In the genomic region with DNA sequence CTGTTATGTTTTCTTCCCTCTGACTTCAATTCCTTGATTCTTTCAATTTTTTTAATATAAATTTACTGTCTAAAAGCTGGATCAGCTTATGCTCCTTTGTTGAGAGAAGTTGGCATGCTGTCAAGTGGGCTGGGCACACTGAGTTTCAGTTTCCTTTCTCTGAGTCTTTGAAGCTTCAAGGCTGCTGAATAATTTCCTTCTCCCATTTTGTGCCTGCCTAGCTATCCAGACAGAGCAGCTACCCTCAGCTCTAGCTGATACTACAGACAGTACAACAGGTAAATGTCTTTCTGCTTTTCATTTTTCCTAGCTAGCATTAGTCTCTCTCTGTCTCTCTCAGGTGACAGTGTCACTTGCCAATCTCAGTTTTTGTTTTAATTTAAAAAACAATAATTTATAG, we compare ENCODE assay signal across 8 cellular contexts. TPM values are rescaled to one million over a fixed set of nuclear protein-coding genes. Genes with fewer than 3 reads are reported as not detected.
DNase-seq lines count a peak whose midpoint lies in the region; ATAC-seq and TF ChIP-seq lines count a peak whose summit lies in the region.

A gene with protein sequence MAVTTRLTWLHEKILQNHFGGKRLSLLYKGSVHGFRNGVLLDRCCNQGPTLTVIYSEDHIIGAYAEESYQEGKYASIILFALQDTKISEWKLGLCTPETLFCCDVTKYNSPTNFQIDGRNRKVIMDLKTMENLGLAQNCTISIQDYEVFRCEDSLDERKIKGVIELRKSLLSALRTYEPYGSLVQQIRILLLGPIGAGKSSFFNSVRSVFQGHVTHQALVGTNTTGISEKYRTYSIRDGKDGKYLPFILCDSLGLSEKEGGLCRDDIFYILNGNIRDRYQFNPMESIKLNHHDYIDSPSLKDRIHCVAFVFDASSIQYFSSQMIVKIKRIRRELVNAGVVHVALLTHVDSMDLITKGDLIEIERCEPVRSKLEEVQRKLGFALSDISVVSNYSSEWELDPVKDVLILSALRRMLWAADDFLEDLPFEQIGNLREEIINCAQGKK (plus strand): TSS at position 204 of the 400 bp plus-strand sequence. CDS start 365 bp downstream, outside the sequence.

- peak; percentile 83 for ATAC-seq in GM21390 (IDR thresholded peaks at IDR 0.05; ENCODE audit: unreplicated experiment)

- peak within 1 kb of the TSS; percentile 21; the same call in 1 of the 2 replicates for H3K4me3 ChIP-seq in Jurkat, Clone E6-1 (ENCODE audit: low read length)

- peaks cover 23% of the 10 kb centered on the region for H3K4me1 Mint-ChIP-seq in chondrocyte (ENCODE audit: low read depth)

- H3K4me3 Mint-ChIP-seq in chondrocyte (ENCODE audit: unreplicated experiment) = peak within 1 kb of the TSS; percentile 43

- H3K36me3 Mint-ChIP-seq in chondrocyte (ENCODE audit: low read depth) = no peaks in the 10 kb centered on the region

- no peaks in the 10 kb centered on the region for H3K9me3 Mint-ChIP-seq in chondrocyte (ENCODE audit: low read depth)

- in situ Hi-C loops in Caki2 (cut with HindIII; ENCODE audit: low pct_unique_long_range_greater_than_20kb, low sequenced_read_pairs) = no loop called here

- H3K27me3 Mint-ChIP-seq in chondrocyte (ENCODE audit: low read depth) = no peaks in the 10 kb centered on the region

- H3K27ac Mint-ChIP-seq in chondrocyte (ENCODE audit: unreplicated experiment) = peak within 1 kb of the TSS; percentile 84

- no peak for TF ChIP-seq CTCF in chondrocyte (IDR thresholded peaks at IDR 0.05)

- DNase-seq in Caki2 (ENCODE audit: low read depth) (peak; percentile 42), chondrocyte (ENCODE audit: low spot score) (no peak), medulla oblongata (ENCODE audit: extremely low spot score) (peak; percentile 96), SIG-M5 treated with dmso at 0.1 percent for 504 hours (lab: John Stamatoyannopoulos, UW; ENCODE audit: unreplicated experiment) (no peak)
- peak; percentile 78 for DNase-seq in Jurkat, Clone E6-1 (ENCODE audit: low read depth, low spot score)
- peak; percentile 45 for DNase-seq in activated CD4-positive, CD25-positive, alpha-beta regulatory T cell treated with anti-CD3 and anti-CD28 coated beads, Interleukin-2, amount 50 U/mL, for 72 hours
- peak; percentile 32 to 36 for DNase-seq in stimulated activated CD8-positive, alpha-beta memory T cell treated with anti-CD3 and anti-CD28 coated beads, Interleukin-15, amount 100 ng/mL, for 48 hours (ENCODE audit: low read depth in 2 of 2)

RNA-seq across cellular contexts. Expression of the gene that starts here (rescaled TPM):
- total RNA-seq in Caki2 (2014; rRNA removed; shearing (Covaris generic); ENCODE audit: low replicate concordance) = 19.4 and 23.8 TPM in 2 replicates
- polyA plus RNA-seq in Jurkat, Clone E6-1 (2012; ENCODE audit: insufficient read depth, insufficient read length) = not detected
- 6.6 to 35.4 TPM (median 7.4 TPM) in 3 replicates for total RNA-seq in chondrocyte

Comparison
In these comparisons a context has a peak if more than half of its experiments do, and no peak if none do; other contexts are left out.
1. DNase-seq: peak in Caki2 (single experiment), Jurkat, Clone E6-1 (single experiment), activated CD4-positive, CD25-positive, alpha-beta regulatory T cell treated with anti-CD3 and anti-CD28 coated beads, Interleukin-2, amount 50 U/mL, for 72 hours (single experiment), medulla oblongata (single experiment) and stimulated activated CD8-positive, alpha-beta memory T cell treated with anti-CD3 and anti-CD28 coated beads, Interleukin-15, amount 100 ng/mL, for 48 hours (2 of 2); none in chondrocyte (single experiment) and SIG-M5 treated with dmso at 0.1 percent for 504 hours (single experiment).